ENCODE assay signal across 38 cellular contexts in genomic region chr16:50495673-50496072, GRCh38.
"Had no signal": no experiment of that assay in that cellular context is flagged by ENCODE, and none has a peak within 500 bp of the region (broad histone marks: within the 10 kb centered on the region; RNA-seq: fewer than 3 reads in every experiment).

No MANE protein-coding gene starts in this region.

- FAIRE-seq: astrocyte had no signal

- H3K27me3 Mint-ChIP-seq: activated naive CD4-positive, alpha-beta T cell treated with anti-CD3 and anti-CD28 coated beads, Interleukin-2, amount 50 U/mL, for 24 hours; activated naive CD8-positive, alpha-beta T cell; activated naive CD8-positive, alpha-beta T cell treated with anti-CD3 and anti-CD28 coated beads for 36 hours; activated naive CD8-positive, alpha-beta T cell treated with anti-CD3 and anti-CD28 coated beads, Interleukin-2, amount 10 ng/mL, durations not matched to agents 7 days and 5 days; activated naive CD8-positive, alpha-beta T cell treated with anti-CD3 and anti-CD28 coated beads, Interleukin-2, amount 50 U/mL, for 24 hours; activated T-cell treated with anti-CD3 and anti-CD28 coated beads, Interleukin-2, amount 50 U/mL, for 24 hours; activated T-helper 17 cell treated with anti-CD3 and anti-CD28 coated beads, Interleukin-2, amount 50 U/mL, for 72 hours had no signal

- H3K9me3 Mint-ChIP-seq: activated naive CD4-positive, alpha-beta T cell treated with anti-CD3 and anti-CD28 coated beads for 36 hours; activated naive CD4-positive, alpha-beta T cell treated with anti-CD3 and anti-CD28 coated beads, Interleukin-2, amount 10 ng/mL, durations not matched to agents 7 days and 5 days; activated naive CD4-positive, alpha-beta T cell treated with anti-CD3 and anti-CD28 coated beads, Interleukin-2, amount 50 U/mL, for 24 hours; activated naive CD4-positive, alpha-beta T cell treated with anti-CD3 and anti-CD28 coated beads, Interleukin-2, amount 50 U/mL, for 72 hours; activated naive CD8-positive, alpha-beta T cell treated with anti-CD3 and anti-CD28 coated beads for 36 hours; activated naive CD8-positive, alpha-beta T cell treated with anti-CD3 and anti-CD28 coated beads, Interleukin-2, amount 50 U/mL, for 24 hours; activated T-cell treated with anti-CD3 and anti-CD28 coated beads, Interleukin-2, amount 50 U/mL, for 24 hours; activated T-cell treated with anti-CD3 and anti-CD28 coated beads, Interleukin-2, amount 50 U/mL, for 4 hours; activated T-cell treated with anti-CD3 and anti-CD28 coated beads, Interleukin-2, amount 50 U/mL, for 72 hours; activated T-helper 1 cell treated with anti-CD3 and anti-CD28 coated beads, Interleukin-12 subunit alpha, Interleukin-12 subunit beta, Interleukin-2, Interleukin-4 antibody, amounts not matched to agents 30 ng/mL and 10 ng/mL and 1 ng/mL, durations not matched to agents 14 hours and 24 hours and 36 hours; activated T-helper 17 cell treated with anti-CD3 and anti-CD28 coated beads, Interleukin-2, amount 50 U/mL, for 72 hours; activated T-helper 2 cell treated with anti-CD3 and anti-CD28 coated beads, Interferon-gamma antibody, Interleukin-2, Interleukin-4, amounts not matched to agents 10 μg/mL and 5 μg/mL and 100 μg/mL, durations not matched to agents 14 hours and 24 hours and 36 hours; central memory CD8-positive, alpha-beta T cell had no signal

- H3K27ac ChIP-seq: adrenal gland, body of pancreas, brain microvascular endothelial cell, breast epithelium, cardiac muscle cell had no signal

- H3K36me3 ChIP-seq: adrenal gland, ascending aorta, brain microvascular endothelial cell, breast epithelium, cardiac muscle cell had no signal

- DNase-seq: activated effector memory CD4-positive, alpha-beta T cell treated with anti-CD3 and anti-CD28 coated beads, Interleukin-2, amount 50 U/mL, for 16 hours; activated effector memory CD4-positive, alpha-beta T cell treated with Interleukin-2 at 50 U/mL for 16 hours; activated gamma-delta T cell; activated gamma-delta T cell treated with Interleukin-2 at 50 U/mL for 16 hours; activated naive CD4-positive, alpha-beta T cell; activated naive CD4-positive, alpha-beta T cell treated with anti-CD3 and anti-CD28 coated beads for 36 hours; activated naive CD4-positive, alpha-beta T cell treated with anti-CD3 and anti-CD28 coated beads, Interleukin-2, amount 10 ng/mL, durations not matched to agents 7 days and 5 days; activated naive CD4-positive, alpha-beta T cell treated with anti-CD3 and anti-CD28 coated beads, Interleukin-2, amount 50 U/mL, for 16 hours; activated naive CD4-positive, alpha-beta T cell treated with Interleukin-2 at 50 U/mL for 16 hours; activated naive CD8-positive, alpha-beta T cell treated with anti-CD3 and anti-CD28 coated beads for 36 hours; activated naive CD8-positive, alpha-beta T cell treated with anti-CD3 and anti-CD28 coated beads, Interleukin-2, amount 10 ng/mL, durations not matched to agents 7 days and 5 days; activated naive CD8-positive, alpha-beta T cell treated with anti-CD3 and anti-CD28 coated beads, Interleukin-2, amount 50 U/mL, for 24 hours; activated T-cell treated with anti-CD3 and anti-CD28 coated beads, Interleukin-2, amount 50 U/mL, for 1 hour; activated T-cell treated with anti-CD3 and anti-CD28 coated beads, Interleukin-2, amount 50 U/mL, for 24 hours; activated T-cell treated with anti-CD3 and anti-CD28 coated beads, Interleukin-2, amount 50 U/mL, for 4 hours; activated T-cell treated with anti-CD3 and anti-CD28 coated beads, Interleukin-2, amount 50 U/mL, for 72 hours; amniotic stem cell; amygdala; anterior cingulate cortex; aorta; body of pancreas; brain microvascular endothelial cell; caudate nucleus; central memory CD4-positive, alpha-beta T cell; cerebellar nuclear complex had no signal

- H3K4me3 Mint-ChIP-seq: activated naive CD4-positive, alpha-beta T cell treated with anti-CD3 and anti-CD28 coated beads for 36 hours; activated naive CD4-positive, alpha-beta T cell treated with anti-CD3 and anti-CD28 coated beads, Interleukin-2, amount 10 ng/mL, durations not matched to agents 7 days and 5 days; activated naive CD4-positive, alpha-beta T cell treated with anti-CD3 and anti-CD28 coated beads, Interleukin-2, amount 50 U/mL, for 24 hours; activated naive CD8-positive, alpha-beta T cell; activated naive CD8-positive, alpha-beta T cell treated with anti-CD3 and anti-CD28 coated beads for 36 hours; activated naive CD8-positive, alpha-beta T cell treated with anti-CD3 and anti-CD28 coated beads, Interleukin-2, amount 10 ng/mL, durations not matched to agents 7 days and 5 days; activated naive CD8-positive, alpha-beta T cell treated with anti-CD3 and anti-CD28 coated beads, Interleukin-2, amount 50 U/mL, for 24 hours; activated T-cell treated with anti-CD3 and anti-CD28 coated beads, Interleukin-2, amount 50 U/mL, for 24 hours; activated T-cell treated with anti-CD3 and anti-CD28 coated beads, Interleukin-2, amount 50 U/mL, for 4 hours; activated T-cell treated with anti-CD3 and anti-CD28 coated beads, Interleukin-2, amount 50 U/mL, for 72 hours; activated T-helper 1 cell treated with anti-CD3 and anti-CD28 coated beads, Interleukin-12 subunit alpha, Interleukin-12 subunit beta, Interleukin-2, Interleukin-4 antibody, amounts not matched to agents 30 ng/mL and 10 ng/mL and 1 ng/mL, durations not matched to agents 14 hours and 24 hours and 36 hours; activated T-helper 17 cell treated with anti-CD3 and anti-CD28 coated beads, Interleukin-2, amount 50 U/mL, for 72 hours; brain; central memory CD8-positive, alpha-beta T cell had no signal

- ATAC-seq: activated naive CD4-positive, alpha-beta T cell treated with anti-CD3 and anti-CD28 coated beads, Interleukin-2, amount 50 U/mL, for 72 hours; activated naive CD8-positive, alpha-beta T cell treated with anti-CD3 and anti-CD28 coated beads, Interleukin-2, amount 50 U/mL, for 24 hours; activated T-cell treated with anti-CD3 and anti-CD28 coated beads, Interleukin-2, amount 50 U/mL, for 4 hours; activated T-cell treated with anti-CD3 and anti-CD28 coated beads, Interleukin-2, amount 50 U/mL, for 72 hours; activated T-helper 17 cell treated with anti-CD3 and anti-CD28 coated beads, Interleukin-2, amount 50 U/mL, for 72 hours; body of pancreas had no signal

- H3K4me1 Mint-ChIP-seq: activated naive CD4-positive, alpha-beta T cell treated with anti-CD3 and anti-CD28 coated beads, Interleukin-2, amount 10 ng/mL, durations not matched to agents 7 days and 5 days; activated naive CD4-positive, alpha-beta T cell treated with anti-CD3 and anti-CD28 coated beads, Interleukin-2, amount 50 U/mL, for 24 hours; activated naive CD8-positive, alpha-beta T cell treated with anti-CD3 and anti-CD28 coated beads for 36 hours; activated naive CD8-positive, alpha-beta T cell treated with anti-CD3 and anti-CD28 coated beads, Interleukin-2, amount 10 ng/mL, durations not matched to agents 7 days and 5 days; activated T-helper 17 cell treated with anti-CD3 and anti-CD28 coated beads, Interleukin-2, amount 50 U/mL, for 72 hours; brain; central memory CD8-positive, alpha-beta T cell had no signal

- H3K4me3 ChIP-seq: adrenal gland, ascending aorta, body of pancreas, breast epithelium, cardiac muscle cell had no signal

- H3K27me3 ChIP-seq: adrenal gland, ascending aorta, body of pancreas, brain microvascular endothelial cell, breast epithelium had no signal

- H3K36me3 Mint-ChIP-seq: activated naive CD4-positive, alpha-beta T cell treated with anti-CD3 and anti-CD28 coated beads, Interleukin-2, amount 10 ng/mL, durations not matched to agents 7 days and 5 days; activated naive CD4-positive, alpha-beta T cell treated with anti-CD3 and anti-CD28 coated beads, Interleukin-2, amount 50 U/mL, for 24 hours; activated naive CD4-positive, alpha-beta T cell treated with anti-CD3 and anti-CD28 coated beads, Interleukin-2, amount 50 U/mL, for 72 hours; activated naive CD8-positive, alpha-beta T cell treated with anti-CD3 and anti-CD28 coated beads for 36 hours; activated naive CD8-positive, alpha-beta T cell treated with anti-CD3 and anti-CD28 coated beads, Interleukin-2, amount 10 ng/mL, durations not matched to agents 7 days and 5 days; brain had no signal

- H3K27ac Mint-ChIP-seq: activated naive CD4-positive, alpha-beta T cell treated with anti-CD3 and anti-CD28 coated beads for 36 hours; activated naive CD4-positive, alpha-beta T cell treated with anti-CD3 and anti-CD28 coated beads, Interleukin-2, amount 10 ng/mL, durations not matched to agents 7 days and 5 days; activated naive CD4-positive, alpha-beta T cell treated with anti-CD3 and anti-CD28 coated beads, Interleukin-2, amount 50 U/mL, for 24 hours; activated naive CD4-positive, alpha-beta T cell treated with anti-CD3 and anti-CD28 coated beads, Interleukin-2, amount 50 U/mL, for 72 hours; activated naive CD8-positive, alpha-beta T cell; activated naive CD8-positive, alpha-beta T cell treated with anti-CD3 and anti-CD28 coated beads for 36 hours; activated naive CD8-positive, alpha-beta T cell treated with anti-CD3 and anti-CD28 coated beads, Interleukin-2, amount 10 ng/mL, durations not matched to agents 7 days and 5 days; activated naive CD8-positive, alpha-beta T cell treated with anti-CD3 and anti-CD28 coated beads, Interleukin-2, amount 50 U/mL, for 24 hours; activated T-cell treated with anti-CD3 and anti-CD28 coated beads, Interleukin-2, amount 50 U/mL, for 24 hours; activated T-cell treated with anti-CD3 and anti-CD28 coated beads, Interleukin-2, amount 50 U/mL, for 72 hours; activated T-helper 1 cell treated with anti-CD3 and anti-CD28 coated beads, Interleukin-12 subunit alpha, Interleukin-12 subunit beta, Interleukin-2, Interleukin-4 antibody, amounts not matched to agents 30 ng/mL and 10 ng/mL and 1 ng/mL, durations not matched to agents 14 hours and 24 hours and 36 hours; activated T-helper 17 cell treated with anti-CD3 and anti-CD28 coated beads, Interleukin-2, amount 50 U/mL, for 72 hours; activated T-helper 2 cell treated with anti-CD3 and anti-CD28 coated beads, Interferon-gamma antibody, Interleukin-2, Interleukin-4, amounts not matched to agents 10 μg/mL and 5 μg/mL and 100 μg/mL, durations not matched to agents 14 hours and 24 hours and 36 hours; brain had no signal
